18 cellular contexts compared by ENCODE assay signal in genomic region chr14:89792489-89793366, GRCh38.
DNase-seq lines count a peak whose midpoint lies in the region; ATAC-seq and TF ChIP-seq lines count a peak whose summit lies in the region.
"Had no signal": no experiment of that assay in that cellular context is flagged by ENCODE, and none has a peak within 500 bp of the region (broad histone marks: within the 10 kb centered on the region; RNA-seq: fewer than 3 reads in every experiment).

No MANE protein-coding gene starts in this region.

- H3K27me3 ChIP-seq in psoas muscle (ENCODE audit: insufficient read depth in 3 of 3, low read length in 2 of 3) = no peaks in the 10 kb centered on the region

- H3K4me1 ChIP-seq in psoas muscle = peaks cover 11% of the 10 kb centered on the region

- no peak for TF ChIP-seq CTCF in AG09319 (IDR thresholded peaks at IDR 0.05; ENCODE audit: low read depth, low read length)
- no peak for TF ChIP-seq CTCF in psoas muscle (IDR thresholded peaks at IDR 0.05)

- no peaks in the 10 kb centered on the region for H3K36me3 ChIP-seq in psoas muscle (ENCODE audit: insufficient read depth in 1 of 2, low read depth in 1 of 2)

- H3K9me3 ChIP-seq in psoas muscle = no peaks in the 10 kb centered on the region

- WGBS in psoas muscle, 3 donors = 29 to 38% (median 36%) methylated on average over 12 of the region's 12 CpGs

- H3K27ac ChIP-seq in psoas muscle = peak overlapping the region; percentile 83

- intact Hi-C loops in Right ventricle myocardium superior (cut with DNase I) (no loop called here), psoas muscle (cut with DNase I) (no loop called here)

- DNase-seq in AG09319 (ENCODE audit: extremely low read depth, low read depth) (peak; percentile 32), amniotic epithelial cell (ENCODE audit: low read depth) (peak; percentile 77), Right ventricle myocardium superior (no peak), psoas muscle (peak; percentile 32 to 56), activated gamma-delta T cell treated with Interleukin-2 at 50 U/mL for 16 hours (no peak), DMS53 (lab: John Stamatoyannopoulos, UW) (no peak)
- DNase-seq in activated CD4-positive, alpha-beta T cell treated with anti-CD3 and anti-CD28 coated beads for 48 hours = no peak
- DNase-seq: activated CD4-positive, alpha-beta T cell treated with anti-CD3 and anti-CD28 coated beads, Interleukin-2, amount 10 ng/mL, durations not matched to agents 7 days and 5 days; activated T-cell treated with anti-CD3 and anti-CD28 coated beads, Interleukin-2, amount 50 U/mL, for 1 hour; amniotic stem cell; dermis blood vessel endothelial cell; foreskin melanocyte; GDM1; NCI-H1105; SHP77; stimulated activated CD8-positive, alpha-beta memory T cell treated with anti-CD3 and anti-CD28 coated beads, Interleukin-4, amount 100 ng/mL, for 48 hours; T1000 had no signal

- peak overlapping the region; percentile 48 for H3K4me3 ChIP-seq in psoas muscle

- ATAC-seq in Right ventricle myocardium superior (ENCODE audit: poor library complexity) (peak; percentile 93), psoas muscle (peak; percentile 96 to 99 (median 98)), HG02610 (IDR thresholded peaks at IDR 0.05; ENCODE audit: unreplicated experiment) (no peak)

Comparison
In these comparisons a context has a peak if more than half of its experiments do, and no peak if none do; other contexts are left out.
1. DNase-seq: peak in AG09319 (single experiment), amniotic epithelial cell (single experiment) and psoas muscle (2 of 2); none in Right ventricle myocardium superior (single experiment), activated gamma-delta T cell treated with Interleukin-2 at 50 U/mL for 16 hours (single experiment), DMS53 (single experiment) and activated CD4-positive, alpha-beta T cell treated with anti-CD3 and anti-CD28 coated beads for 48 hours (single experiment).